ENCODE assay signal across 9 cellular contexts in genomic region chr9:128202648-128203023, GRCh38. TPM values are rescaled to one million over a fixed set of nuclear protein-coding genes. Genes with fewer than 3 reads are reported as not detected.
DNase-seq lines count a peak whose midpoint lies in the region; ATAC-seq, FAIRE-seq and TF ChIP-seq lines count a peak whose summit lies in the region.
"Had no signal": no experiment of that assay in that cellular context is flagged by ENCODE, and none has a peak within 500 bp of the region (broad histone marks: within the 10 kb centered on the region; RNA-seq: fewer than 3 reads in every experiment).

No MANE protein-coding gene starts in this region.

- H4K20me1 ChIP-seq in IMR-90 (ENCODE audit: insufficient read depth, low read length) = peaks cover 3% of the 10 kb centered on the region; the same call in 1 of the 2 replicates

- WGBS in IMR-90 (ENCODE audit: extremely low coverage in 2 of 2, insufficient read length in 1 of 2), 2 experiments = no CpG with 5 or more reads among the region's 2 CpGs
- no CpG with 5 or more reads among the region's 2 CpGs for WGBS in neuronal stem cell (ENCODE audit: extremely low coverage in 2 of 2, insufficient read length in 2 of 2, insufficient replicate concordance in 1 of 2), 2 donors

- peaks cover 3% of the 10 kb centered on the region; the same call in 1 of the 2 replicates for H3K9me1 ChIP-seq in IMR-90 (ENCODE audit: insufficient read depth, low read length)

- in situ Hi-C loops in IMR-90 (cut with MboI; ENCODE audit: low sequenced_read_pairs) = no loop called here

- intact Hi-C loops in CD4-positive, alpha-beta T cell (cut with DNase I, micrococcal nuclease) = loop anchor here (1.0 kb wide), 5 partner anchors 11 to 169 kb away; partner anchors contain the start of genes CIZ1 (in 2 of the 2), GOLGA2 (in 1 of the 2), SWI5 (in 1 of the 2) and URM1 (in 1 of the 2)
- intact Hi-C loops in IMR-90 (cut with micrococcal nuclease) = no loop called here

- H3K36me3 ChIP-seq in IMR-90 (ENCODE audit: control insufficient read depth, insufficient read depth, low read length) = no peaks in the 10 kb centered on the region
- peaks cover under 1 to 7% of the 10 kb centered on the region in 2 donors for H3K36me3 ChIP-seq in neuronal stem cell (replicated peaks in 1 of 2; ENCODE audit: control insufficient read depth in 2 of 2, insufficient read depth in 2 of 2, low read length in 2 of 2)

- ATAC-seq in CD4-positive, alpha-beta T cell (ENCODE audit: poor library complexity) = no peak
- ATAC-seq in IMR-90 (ENCODE audit: low read depth) (no peak), omental fat pad (ENCODE audit: low FRiP score) (no peak), HG02623 (IDR thresholded peaks at IDR 0.05; ENCODE audit: unreplicated experiment) (no peak)
- ATAC-seq in central memory CD8-positive, alpha-beta T cell (replicated peaks; ENCODE audit: extremely low read depth, poor library complexity, severe bottlenecking) = no peak

- H2AK9ac ChIP-seq in IMR-90 (replicated peaks; ENCODE audit: low read depth, low read length, poor library complexity) = no peak overlapping the region

- DNase-seq in CD4-positive, alpha-beta T cell = no peak
- no peak for DNase-seq in IMR-90
- DNase-seq in central memory CD8-positive, alpha-beta T cell (ENCODE audit: low spot score in 2 of 2) = no peak
- DNase-seq in neuronal stem cell (ENCODE audit: low spot score) = no peak
- no peak for DNase-seq in omental fat pad (ENCODE audit: low spot score)
- no peak for DNase-seq in COR-L47 (lab: John Stamatoyannopoulos, UW)
- no peak for DNase-seq in frontal cortex (ENCODE audit: low spot score in 2 of 2)
- DNase-seq: NCI-H2029 treated with DMSO at 0.1 percent for 48 hours had no signal

- no peaks in the 10 kb centered on the region for H3K36me3 Mint-ChIP-seq in CD4-positive, alpha-beta T cell (ENCODE audit: low read depth)
- no peaks in the 10 kb centered on the region for H3K36me3 Mint-ChIP-seq in central memory CD8-positive, alpha-beta T cell (ENCODE audit: insufficient read depth)

- H3K4me3 Mint-ChIP-seq in CD4-positive, alpha-beta T cell = peak overlapping the region; percentile 83
- peak overlapping the region; percentile 62 for H3K4me3 Mint-ChIP-seq in central memory CD8-positive, alpha-beta T cell

- H4K8ac ChIP-seq in IMR-90 (ENCODE audit: low read depth in 2 of 2, low read length in 2 of 2) (peak overlapping the region in 1 of 2 experiments; percentile 15; a peak in 1 of 4 replicates), neuronal stem cell (ENCODE audit: low read depth, low read length) (no peak overlapping the region)

- no peak overlapping the region for H2BK12ac ChIP-seq in neuronal stem cell (ENCODE audit: low read length)

- no peak for TF ChIP-seq CTCF in CD4-positive, alpha-beta T cell (IDR thresholded peaks at IDR 0.05)
- TF ChIP-seq CTCF in IMR-90 (conservative IDR thresholded peaks at IDR 0.05; ENCODE audit: low read depth, low read length) = no peak
- TF ChIP-seq CTCF in omental fat pad (IDR thresholded peaks at IDR 0.05) = no peak

- H2BK15ac ChIP-seq in IMR-90 (ENCODE audit: low read depth, low read length) (no peak overlapping the region), neuronal stem cell (ENCODE audit: low read length) (no peak overlapping the region)

- H2BK5ac ChIP-seq in IMR-90 (ENCODE audit: low read depth, low read length, poor library complexity, severe bottlenecking) = no peak overlapping the region
- H2BK5ac ChIP-seq in neuronal stem cell (ENCODE audit: low read length) = no peak overlapping the region

- no peak overlapping the region for H3K56ac ChIP-seq in IMR-90 (ENCODE audit: extremely low read depth, insufficient read depth, low read length)

- BruUV-seq in IMR-90 (replicated peaks; lab: Mats Ljungman, UMichigan) = no TSS peak

- no peaks in the 10 kb centered on the region for H3K9me3 ChIP-seq in CD4-positive, alpha-beta T cell (ENCODE audit: control insufficient read depth, low read length)
- no peaks in the 10 kb centered on the region for H3K9me3 ChIP-seq in IMR-90 (ENCODE audit: control insufficient read depth, insufficient read depth, low read length)
- no peaks in the 10 kb centered on the region for H3K9me3 ChIP-seq in neuronal stem cell (replicated peaks in 1 of 2; ENCODE audit: control insufficient read depth in 2 of 2, insufficient read depth in 1 of 2, low read depth in 1 of 2, low read length in 2 of 2)

- H3K14ac ChIP-seq in IMR-90 (replicated peaks; ENCODE audit: low read depth, low read length) = no peak overlapping the region
- no peak overlapping the region for H3K14ac ChIP-seq in neuronal stem cell (ENCODE audit: low read length)

- H3K4me1 Mint-ChIP-seq in CD4-positive, alpha-beta T cell (ENCODE audit: low read depth) = peaks cover 5% of the 10 kb centered on the region
- H3K4me1 Mint-ChIP-seq in central memory CD8-positive, alpha-beta T cell = peaks cover 9% of the 10 kb centered on the region

- H3K9me3 Mint-ChIP-seq in CD4-positive, alpha-beta T cell = no peaks in the 10 kb centered on the region
- H3K9me3 Mint-ChIP-seq in central memory CD8-positive, alpha-beta T cell = no peaks in the 10 kb centered on the region

- H3K4me1 ChIP-seq in IMR-90 (ENCODE audit: control insufficient read depth, insufficient read depth, low read length) (no peaks in the 10 kb centered on the region; the same call in 1 of the 2 replicates), neuronal stem cell (ENCODE audit: control insufficient read depth in 2 of 2, insufficient read depth in 1 of 2, low read depth in 1 of 2, low read length in 2 of 2) (peaks cover 8 to 22% of the 10 kb centered on the region in 2 donors)

- TF ChIP-seq RAD21 in IMR-90 (IDR thresholded peaks at IDR 0.05; ENCODE audit: low read length) = no peak

- H3K27ac Mint-ChIP-seq in CD4-positive, alpha-beta T cell = no peak overlapping the region
- no peak overlapping the region for H3K27ac Mint-ChIP-seq in central memory CD8-positive, alpha-beta T cell (ENCODE audit: low read depth)

- H3K23ac ChIP-seq in IMR-90 (ENCODE audit: low read depth, low read length) (no peak overlapping the region), neuronal stem cell (ENCODE audit: low read depth, low read length, poor library complexity) (no peak overlapping the region)

- no peak overlapping the region for H2BK120ac ChIP-seq in IMR-90 (ENCODE audit: low read depth, low read length)
- no peak overlapping the region for H2BK120ac ChIP-seq in neuronal stem cell (ENCODE audit: low read depth, low read length)

- POLR2A ChIA-PET in CD4-positive, alpha-beta T cell (lab: Charles Lee) = no interaction called here
- POLR2A ChIA-PET in IMR-90 (lab: Charles Lee; ENCODE audit: unreplicated experiment) = no interaction called here

- FAIRE-seq in frontal cortex (lab: Jason Lieb, UNC) = no peak

- H2AK5ac ChIP-seq in IMR-90 (ENCODE audit: low read depth, low read length) = peak overlapping the region; percentile 56; the same call in 1 of the 2 replicates
- no peak overlapping the region for H2AK5ac ChIP-seq in neuronal stem cell (ENCODE audit: low read depth, low read length)

- no peak overlapping the region for H3K4me3 ChIP-seq in IMR-90 (ENCODE audit: insufficient read depth, low read depth, low read length)
- peak overlapping the region in 1 of 2 donors; percentile 87 for H3K4me3 ChIP-seq in neuronal stem cell (ENCODE audit: low read length in 2 of 2)

- no peak overlapping the region for H3K27ac ChIP-seq in CD4-positive, alpha-beta T cell (ENCODE audit: low read depth, low read length)
- H3K27ac ChIP-seq in IMR-90 (ENCODE audit: insufficient read depth, low read length) (no peak overlapping the region), neuronal stem cell (replicated peaks; ENCODE audit: low read length) (no peak overlapping the region)

- CTCF ChIA-PET in CD4-positive, alpha-beta T cell (lab: Charles Lee) = interaction anchor here (1.7 kb wide), 1 partner anchor 10 kb away, joined by 4 read pairs; no protein-coding TSS in a partner anchor
- CTCF ChIA-PET in IMR-90 (lab: Yijun Ruan, JAX) = no interaction called here

- dilution Hi-C loops in IMR-90 (cut with HindIII; ENCODE audit: low sequenced_read_pairs, unreplicated experiment) = no loop called here

- no peak overlapping the region for H3K18ac ChIP-seq in IMR-90 (ENCODE audit: low read depth, low read length)
- H3K18ac ChIP-seq in neuronal stem cell (ENCODE audit: low read length) = no peak overlapping the region

- H2AFZ ChIP-seq in IMR-90 (replicated peaks; ENCODE audit: low read length, poor library complexity) = peak overlapping the region; percentile 67
- peak overlapping the region; percentile 98 for H2AFZ ChIP-seq in neuronal stem cell (ENCODE audit: low read length)

- peaks cover 17% of the 10 kb centered on the region for H3K27me3 ChIP-seq in CD4-positive, alpha-beta T cell (ENCODE audit: control insufficient read depth, insufficient read depth, low read length)
- H3K27me3 ChIP-seq in IMR-90 (ENCODE audit: control insufficient read depth, insufficient read depth, low read length) = no peaks in the 10 kb centered on the region
- H3K27me3 ChIP-seq in neuronal stem cell (ENCODE audit: control insufficient read depth in 3 of 3, insufficient read depth in 3 of 3, low read depth in 1 of 3, low read length in 3 of 3) = no peaks in the 10 kb centered on the region

- TF ChIP-seq POLR2A in IMR-90 (IDR thresholded peaks at IDR 0.05; ENCODE audit: low read depth, low read length) = no peak

- H3K4ac ChIP-seq in IMR-90 (ENCODE audit: low read depth, low read length) = no peak overlapping the region
- no peak overlapping the region for H3K4ac ChIP-seq in neuronal stem cell (ENCODE audit: low read length)

- H3K79me1 ChIP-seq in IMR-90 (ENCODE audit: low read depth in 1 of 2, low read length in 2 of 2) (peaks cover 0 to 4% of the 10 kb centered on the region in 2 experiments; a peak in 1 of 4 replicates), neuronal stem cell (ENCODE audit: low read depth, low read length) (peaks cover 9% of the 10 kb centered on the region)

- H3K27me3 Mint-ChIP-seq in CD4-positive, alpha-beta T cell = peaks cover 8% of the 10 kb centered on the region
- peaks cover 26% of the 10 kb centered on the region for H3K27me3 Mint-ChIP-seq in central memory CD8-positive, alpha-beta T cell

- H3K4me2 ChIP-seq in IMR-90 (ENCODE audit: low read depth, low read length) = no peak overlapping the region
- H3K4me2 ChIP-seq in neuronal stem cell (ENCODE audit: insufficient read depth, low read length, poor library complexity, severe bottlenecking) = peak overlapping the region; percentile 52

- no peak overlapping the region for H2BK20ac ChIP-seq in IMR-90 (ENCODE audit: low read depth, low read length)

- H3K9ac ChIP-seq in IMR-90 (ENCODE audit: low read depth, low read length) (no peak overlapping the region), neuronal stem cell (ENCODE audit: low read depth, low read length, poor library complexity) (no peak overlapping the region)

- no peak overlapping the region for H4K91ac ChIP-seq in IMR-90 (ENCODE audit: insufficient read depth, low read depth, low read length)
- no peak overlapping the region for H4K91ac ChIP-seq in neuronal stem cell (ENCODE audit: low read depth, low read length, poor library complexity)

- H4K5ac ChIP-seq in IMR-90 (ENCODE audit: low read depth, low read length) = no peak overlapping the region

RNA-seq across cellular contexts. Expression of gene DNM1, which starts 0.5 kb away (rescaled TPM):
- total RNA-seq in CD4-positive, alpha-beta T cell = 1 to 10 TPM; 1.8 to 2.5 TPM
- total RNA-seq in IMR-90 (2012; rRNA removed) (11.4 and 13.6 TPM in 2 replicates), omental fat pad (10 to 100 TPM in 3 of 4 donors, 1 to 10 TPM in 1; 4.0 to 60.5 (median 20.0) TPM), frontal cortex (73.8 TPM)
- 17.7 and 19.3 TPM in 2 replicates for polyA plus RNA-seq in IMR-90 (2012; rRNA removed)
- polyA plus RNA-seq in IMR-90 (2012; cell fraction: cytosol; rRNA removed) = 7.8 and 11.0 TPM in 2 replicates
- polyA plus RNA-seq in IMR-90 (2012; cell fraction: nucleus; rRNA removed; ENCODE audit: low replicate concordance) = 110 and 165 TPM in 2 replicates
- 46.5 TPM for polyA plus RNA-seq in neuronal stem cell (2013, experiment 1 of 2)
- polyA plus RNA-seq in neuronal stem cell (2013, experiment 2 of 2) = 48.3 TPM

RNA-seq across cellular contexts. Expression of gene CIZ1, which starts 11.3 kb away (rescaled TPM):
- total RNA-seq in CD4-positive, alpha-beta T cell = 100 to 1,000 TPM; 106 to 107 TPM
- total RNA-seq in IMR-90 (2012; rRNA removed) (13.8 and 20.6 TPM in 2 replicates), omental fat pad (10 to 100 TPM; 40.1 to 70.1 (median 52.5) TPM), frontal cortex (15.9 TPM)
- 51.9 and 54.4 TPM in 2 replicates for polyA plus RNA-seq in IMR-90 (2012; rRNA removed)
- polyA plus RNA-seq in IMR-90 (2012; cell fraction: cytosol; rRNA removed) = 31.3 and 33.3 TPM in 2 replicates
- polyA plus RNA-seq in IMR-90 (2012; cell fraction: nucleus; rRNA removed; ENCODE audit: low replicate concordance) = 104 and 121 TPM in 2 replicates
- 120 TPM for polyA plus RNA-seq in neuronal stem cell (2013, experiment 1 of 2)
- 119 TPM for polyA plus RNA-seq in neuronal stem cell (2013, experiment 2 of 2)

RNA-seq across cellular contexts. Expression of gene BBLN, which starts 42.6 kb away (rescaled TPM):
- 10 to 100 TPM; 53.6 to 55.9 TPM for total RNA-seq in CD4-positive, alpha-beta T cell
- total RNA-seq in IMR-90 (2012; rRNA removed) (25.1 and 27.5 TPM in 2 replicates), omental fat pad (100 to 1,000 TPM; 117 to 174 (median 138) TPM), frontal cortex (55.4 TPM)
- 103 and 146 TPM in 2 replicates for polyA plus RNA-seq in IMR-90 (2012; rRNA removed)
- polyA plus RNA-seq in IMR-90 (2012; cell fraction: cytosol; rRNA removed) = 190 and 213 TPM in 2 replicates
- polyA plus RNA-seq in IMR-90 (2012; cell fraction: nucleus; rRNA removed; ENCODE audit: low replicate concordance) = 36.9 and 66.7 TPM in 2 replicates
- polyA plus RNA-seq in neuronal stem cell (2013, experiment 1 of 2) = 95.6 TPM
- polyA plus RNA-seq in neuronal stem cell (2013, experiment 2 of 2) = 101 TPM

RNA-seq across cellular contexts. Expression of gene LCN2, which starts 53.4 kb away (rescaled TPM):
- not detected for total RNA-seq in CD4-positive, alpha-beta T cell
- total RNA-seq in IMR-90 (2012; rRNA removed) (not detected in 2 replicates), omental fat pad (1 to 10 TPM in 2 of 4 donors, not detected in 2; 1.7 TPM), frontal cortex (not detected)
- not detected in 2 replicates for polyA plus RNA-seq in IMR-90 (2012; rRNA removed)
- not detected in 2 replicates for polyA plus RNA-seq in IMR-90 (2012; cell fraction: cytosol; rRNA removed)
- polyA plus RNA-seq in IMR-90 (2012; cell fraction: nucleus; rRNA removed; ENCODE audit: low replicate concordance) = not detected in 2 replicates
- polyA plus RNA-seq in neuronal stem cell (2013, experiment 1 of 2) = 0.08 TPM
- 0.10 TPM for polyA plus RNA-seq in neuronal stem cell (2013, experiment 2 of 2)
